Comparison of ENCODE assay signal across 8 cellular contexts in genomic region chr9:65386699-65387098, GRCh38.
DNase-seq lines count a peak whose midpoint lies in the region; ATAC-seq lines count a peak whose summit lies in the region.
"Not testable (repeated sequence)": the region's sequence is repeated elsewhere in the genome, so short reads cannot be mapped to it uniquely, and the experiment has no call there.

No MANE protein-coding gene starts in this region.

- ATAC-seq in GM19455 (IDR thresholded peaks at IDR 0.05; ENCODE audit: unreplicated experiment): peak; percentile 98
- peak; percentile 50 for ATAC-seq in Right ventricle myocardium inferior
- ATAC-seq in natural killer cell treated with Interleukin-12 subunit alpha and Interleukin-12 subunit beta and Interleukin-15 and Interleukin-18, amount 100 ng/mL, for 72 hours: peak; percentile 74 to 78

- not testable (repeated sequence) for H3K27ac Mint-ChIP-seq in natural killer cell treated with Interleukin-12 subunit alpha and Interleukin-12 subunit beta and Interleukin-15 and Interleukin-18, amount 100 ng/mL, for 72 hours

- intact Hi-C loops in Right ventricle myocardium inferior (cut with DNase I): not testable (repeated sequence)

- H3K4me1 Mint-ChIP-seq in natural killer cell treated with Interleukin-12 subunit alpha and Interleukin-12 subunit beta and Interleukin-15 and Interleukin-18, amount 100 ng/mL, for 72 hours (ENCODE audit: low read depth in 2 of 2): not testable (repeated sequence)

- not testable (repeated sequence) for H3K4me3 Mint-ChIP-seq in natural killer cell treated with Interleukin-12 subunit alpha and Interleukin-12 subunit beta and Interleukin-15 and Interleukin-18, amount 100 ng/mL, for 72 hours

- peak; percentile 18 for DNase-seq in AG08395 (ENCODE audit: low spot score)
- peak; percentile 64 for DNase-seq in HT-29 (ENCODE audit: low spot score)
- peak; percentile 60 for DNase-seq in activated CD4-positive, alpha-beta T cell treated with anti-CD3 and anti-CD28 coated beads for 1 hour
- peak; percentile 48 for DNase-seq in astrocyte of the hippocampus (ENCODE audit: low read depth, low spot score)
- peak; percentile 89 for DNase-seq in Right ventricle myocardium inferior (ENCODE audit: missing footprints)
- peak; percentile 73 for DNase-seq in natural killer cell treated with Interleukin-12 subunit alpha and Interleukin-12 subunit beta and Interleukin-15 and Interleukin-18, amount 100 ng/mL, for 72 hours (ENCODE audit: low spot score)
- peak; percentile 50 to 61 (median 52) for DNase-seq in stimulated activated CD4-positive, alpha-beta T cell treated with anti-CD3 and anti-CD28 coated beads, TNF-alpha, amount 100 ng/mL, for 4 hours (ENCODE audit: low read depth in 3 of 3)

- not testable (repeated sequence) for H3K27me3 Mint-ChIP-seq in natural killer cell treated with Interleukin-12 subunit alpha and Interleukin-12 subunit beta and Interleukin-15 and Interleukin-18, amount 100 ng/mL, for 72 hours

- H3K36me3 Mint-ChIP-seq in natural killer cell treated with Interleukin-12 subunit alpha and Interleukin-12 subunit beta and Interleukin-15 and Interleukin-18, amount 100 ng/mL, for 72 hours: peaks cover 25% of the 10 kb centered on the region

- peaks cover 16% of the 10 kb centered on the region for H3K9me3 Mint-ChIP-seq in natural killer cell treated with Interleukin-12 subunit alpha and Interleukin-12 subunit beta and Interleukin-15 and Interleukin-18, amount 100 ng/mL, for 72 hours

Comparison
In these comparisons a context has a peak if more than half of its experiments do, and no peak if none do; other contexts are left out.
1. Peak in every context shown above with its lines: DNase-seq and ATAC-seq.
2. DNase-seq: peak in every context shown above with its lines; median percentile 89 in Right ventricle myocardium inferior; 73 in natural killer cell treated with Interleukin-12 subunit alpha and Interleukin-12 subunit beta and Interleukin-15 and Interleukin-18, amount 100 ng/mL, for 72 hours; 64 in HT-29; 60 in activated CD4-positive, alpha-beta T cell treated with anti-CD3 and anti-CD28 coated beads for 1 hour; 52 in stimulated activated CD4-positive, alpha-beta T cell treated with anti-CD3 and anti-CD28 coated beads, TNF-alpha, amount 100 ng/mL, for 4 hours; 48 in astrocyte of the hippocampus; 18 in AG08395.